Comparison of ENCODE assay signal across 8 cellular contexts in the genomic region with DNA sequence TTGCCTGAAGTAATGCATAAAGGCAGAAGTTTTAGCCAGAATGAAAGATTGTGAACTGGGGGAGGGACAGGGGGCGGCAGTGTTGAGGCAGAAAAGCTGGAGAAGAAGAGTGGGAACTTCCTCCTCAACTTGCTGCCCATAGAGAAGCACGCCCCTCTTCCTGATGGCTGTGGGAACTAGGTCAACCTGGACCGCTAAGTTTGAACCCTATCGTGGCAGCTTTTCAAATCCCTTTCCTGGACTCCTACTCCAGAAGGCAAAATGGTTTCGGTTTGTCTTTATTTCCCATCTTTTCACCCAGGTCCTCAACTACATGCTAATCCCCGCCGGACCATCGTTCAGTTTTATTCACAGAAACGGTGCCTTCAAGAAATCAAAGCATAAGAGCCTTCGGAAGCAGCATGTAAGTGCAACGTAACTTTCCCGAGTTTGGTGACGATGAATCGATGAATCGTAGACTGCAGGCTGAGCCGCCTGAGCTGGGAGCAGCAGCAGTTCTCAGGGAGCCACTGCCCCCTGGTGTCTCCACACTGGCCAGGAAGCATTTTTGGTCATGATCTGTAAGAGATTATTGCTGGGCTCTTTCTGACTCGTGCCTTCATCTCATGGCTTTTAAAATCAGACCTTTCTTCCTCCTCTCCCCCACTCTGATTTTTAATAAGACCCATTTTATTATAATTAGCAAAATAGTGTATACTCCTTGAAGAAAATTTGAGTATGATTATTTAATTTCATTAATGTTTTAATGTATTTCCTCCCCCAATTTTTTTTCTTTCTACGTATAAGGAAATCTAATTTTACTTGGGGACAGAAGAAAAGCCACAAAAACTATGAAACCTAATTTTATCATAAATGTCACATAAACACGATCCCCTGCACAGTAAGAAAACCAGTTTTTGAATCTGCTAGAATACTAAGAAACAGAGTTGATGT. TPM values are rescaled to one million over a fixed set of nuclear protein-coding genes. Genes with fewer than 3 reads are reported as not detected.
DNase-seq lines count a peak whose midpoint lies in the region; ATAC-seq and TF ChIP-seq lines count a peak whose summit lies in the region.

No MANE protein-coding gene starts in this region.

- H3K36me3 Mint-ChIP-seq in GM23338 (ENCODE audit: low read depth) (no peaks in the 10 kb centered on the region), neural crest cell (ENCODE audit: low read depth) (no peaks in the 10 kb centered on the region)

- intact Hi-C loops in stomach (cut with DNase I; ENCODE audit: low total_unique reads): loop anchor here (10.0 kb wide), 1 partner anchor 225 kb away; no protein-coding TSS in a partner anchor

- H3K79me2 ChIP-seq in GM23338 (replicated peaks; ENCODE audit: insufficient read depth): no peaks in the 10 kb centered on the region

- 7 to 9% (median 7%) methylated on average over 19 of the region's 19 CpGs for WGBS in stomach, 5 donors

- H3K4me2 ChIP-seq in GM23338: peak overlapping the region; percentile 77

- H3K9me3 Mint-ChIP-seq in GM23338 (no peaks in the 10 kb centered on the region), neural crest cell (no peaks in the 10 kb centered on the region)

- H3K4me3 Mint-ChIP-seq in GM23338 (peak overlapping the region; percentile 78), neural crest cell (peak overlapping the region; percentile 92)

- no peak overlapping the region for H3K27ac Mint-ChIP-seq in GM23338
- peak overlapping the region; percentile 75 for H3K27ac Mint-ChIP-seq in neural crest cell (ENCODE audit: unreplicated experiment)

- peak; percentile 98 for ATAC-seq in GM23338
- ATAC-seq in RWPE2 (ENCODE audit: low read depth): peak; percentile 97

- H3K27me3 ChIP-seq in GM23338 (ENCODE audit: insufficient read depth) (peaks cover 12% of the 10 kb centered on the region), RWPE2 (ENCODE audit: insufficient read depth, poor library complexity, severe bottlenecking) (no peaks in the 10 kb centered on the region), stomach (no peaks in the 10 kb centered on the region)

- H3K4me3 ChIP-seq in GM23338 (peak overlapping the region; percentile 53), RWPE2 (ENCODE audit: severe bottlenecking) (peak overlapping the region; percentile 46), fibroblast of villous mesenchyme (ENCODE audit: low read depth, low read length) (peak overlapping the region; percentile 70), stomach (peak overlapping the region; percentile 49 to 69 (median 58))

- H2AFZ ChIP-seq in GM23338: peak overlapping the region; percentile 91; the same call in 1 of the 2 replicates

- no peaks in the 10 kb centered on the region for H4K20me1 ChIP-seq in GM23338 (replicated peaks; ENCODE audit: insufficient read depth)

- H3K4me1 ChIP-seq in GM23338 (ENCODE audit: insufficient read depth): no peaks in the 10 kb centered on the region
- peaks cover 4% of the 10 kb centered on the region for H3K4me1 ChIP-seq in RWPE2 (ENCODE audit: insufficient read depth, poor library complexity, severe bottlenecking)
- H3K4me1 ChIP-seq in stomach: peaks cover 0 to 15% (median 5%) of the 10 kb centered on the region in 4 donors

- DNase-seq in Daoy (ENCODE audit: low read depth): peak; percentile 74
- peak; percentile 91 for DNase-seq in GM23338 (ENCODE audit: low spot score)
- DNase-seq in LHCN-M2 (ENCODE audit: low read depth): peak; percentile 81
- DNase-seq in RWPE2 (ENCODE audit: low spot score): peak; percentile 72
- peak; percentile 78 for DNase-seq in activated effector memory CD4-positive, alpha-beta T cell treated with Interleukin-2 at 50 U/mL for 16 hours
- peak; percentile 91 for DNase-seq in fibroblast of villous mesenchyme (ENCODE audit: low read depth)
- peak; percentile 75 for DNase-seq in neural crest cell (ENCODE audit: low read depth, low spot score)
- DNase-seq in stomach: peak; percentile 85

- H3K9me3 ChIP-seq in RWPE2 (ENCODE audit: severe bottlenecking): no peaks in the 10 kb centered on the region
- no peaks in the 10 kb centered on the region for H3K9me3 ChIP-seq in stomach

- TF ChIP-seq EP300 in stomach (IDR thresholded peaks at IDR 0.05): no peak

- H3K27me3 Mint-ChIP-seq in GM23338 (ENCODE audit: insufficient read depth, low read depth, poor library complexity) (peaks cover 9% of the 10 kb centered on the region), neural crest cell (ENCODE audit: low read depth) (peaks cover 3% of the 10 kb centered on the region)

- H3K4me1 Mint-ChIP-seq in GM23338 (peaks cover 3% of the 10 kb centered on the region; the same call in 2 of the 3 replicates), neural crest cell (peaks cover 11% of the 10 kb centered on the region)

- H3K36me3 ChIP-seq in GM23338 (ENCODE audit: insufficient read depth) (no peaks in the 10 kb centered on the region), RWPE2 (ENCODE audit: low read depth) (no peaks in the 10 kb centered on the region), stomach (no peaks in the 10 kb centered on the region)

- no peak for TF ChIP-seq POLR2A in stomach (IDR thresholded peaks at IDR 0.05)

- TF ChIP-seq CTCF in GM23338 (conservative IDR thresholded peaks at IDR 0.05; ENCODE audit: low read depth in 2 of 2) (peak; percentile 87 to 98), RWPE2 (IDR thresholded peaks at IDR 0.05; ENCODE audit: poor library complexity, severe bottlenecking) (peak; percentile 95), fibroblast of villous mesenchyme (IDR thresholded peaks at IDR 0.05; ENCODE audit: insufficient read depth, low read depth, low read length) (peak; percentile 95), neural crest cell (conservative IDR thresholded peaks at IDR 0.05) (peak; percentile 96), stomach (IDR thresholded peaks at IDR 0.05) (peak in 5 of 7 experiments; percentile 76 to 94 (median 82))

- H3K9me2 ChIP-seq in GM23338 (ENCODE audit: insufficient read depth): no peaks in the 10 kb centered on the region

- no peak overlapping the region for H3K27ac ChIP-seq in GM23338 (ENCODE audit: low read depth)
- no peak overlapping the region for H3K27ac ChIP-seq in RWPE2 (ENCODE audit: poor library complexity, severe bottlenecking)
- H3K27ac ChIP-seq in stomach: peak overlapping the region; percentile 61 to 84 (median 77)

- H3F3A ChIP-seq in GM23338 (replicated peaks; ENCODE audit: low read depth): no peaks in the 10 kb centered on the region

TF ChIP-seq in GM23338, 12 proteins besides CTCF, POLR2A, EP300 and RAD21:
- TF ChIP-seq EZH2phosphoT487 (IDR thresholded peaks at IDR 0.05; ENCODE audit: unreplicated experiment) (no peak), CREB1 (CRISPR knock-in tag; IDR thresholded peaks at IDR 0.05; ENCODE audit: low read depth) (peak; percentile 49; the same call in 1 of the 2 replicates)
TF ChIP-seq in GM23338: peak in this region for 1.

RNA-seq across cellular contexts. Expression of gene SPINK2, which starts 21.4 kb away (rescaled TPM):
- total RNA-seq in Daoy (2014; rRNA removed; shearing (Covaris generic)): not detected in 2 replicates
- total RNA-seq in GM23338 (2014; rRNA removed; shearing (Covaris generic)): 0.73 TPM in 1 of 2 replicates, not detected in the other
- polyA plus RNA-seq in GM23338 (2016; fragmentation: Nextera tagmentation; extraction: Ambion mirVana) (4.3 and 6.4 TPM in 2 replicates), stomach (under 1 TPM in 1 of 3 donors, not detected in 2; 0.70 TPM)
- total RNA-seq in LHCN-M2 (2014; rRNA removed) (not detected in 2 replicates), fibroblast of villous mesenchyme (not detected in 2 replicates), neural crest cell (not detected in 2 replicates), stomach (1 to 10 TPM in 1 of 5 donors, not detected in 4; 2.3 TPM)
- not detected for polyA plus RNA-seq in LHCN-M2 (2012)

Comparison
In these comparisons a context has a peak if more than half of its experiments do, and no peak if none do; other contexts are left out.
1. H3K27ac ChIP-seq: peak in stomach (5 of 5); none in GM23338 (single experiment) and RWPE2 (single experiment).
2. Peak in every context shown above with its lines, with median percentiles within 50 percentile points of each other: DNase-seq, H3K4me3 ChIP-seq and CTCF ChIP-seq.